ENCODE assay signal across 15 cellular contexts in the genomic region with DNA sequence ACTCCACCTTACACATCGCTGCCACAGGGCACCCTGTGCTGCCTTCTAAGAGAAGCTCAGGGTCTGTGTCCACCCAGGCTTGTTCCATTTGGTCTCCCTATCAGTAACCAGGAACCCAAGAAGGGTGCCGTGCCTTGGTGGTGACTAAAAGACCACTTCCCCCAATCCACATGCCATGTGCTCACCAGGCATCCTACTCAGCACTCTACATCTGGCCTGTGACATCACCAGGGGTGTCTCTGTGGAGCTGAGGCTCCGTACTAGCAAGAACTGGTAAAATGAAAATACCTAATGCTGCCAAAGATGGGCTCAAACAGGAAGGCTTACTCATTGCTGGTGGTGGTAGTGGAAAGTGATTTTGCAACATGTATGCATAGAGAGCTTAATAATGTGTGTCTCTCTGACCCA. TPM values are rescaled to one million over a fixed set of nuclear protein-coding genes. Genes with fewer than 3 reads are reported as not detected.
DNase-seq lines count a peak whose midpoint lies in the region; ATAC-seq and TF ChIP-seq lines count a peak whose summit lies in the region.
"Had no signal": no experiment of that assay in that cellular context is flagged by ENCODE, and none has a peak within 500 bp of the region (broad histone marks: within the 10 kb centered on the region; RNA-seq: fewer than 3 reads in every experiment).

No MANE protein-coding gene starts in this region.

- H3K4me3 Mint-ChIP-seq in HFFc6: no peak overlapping the region
- no peak overlapping the region for H3K4me3 Mint-ChIP-seq in activated CD8-positive, alpha-beta T cell treated with anti-CD3 and anti-CD28 coated beads, Interleukin-2, amount 10 ng/mL, durations not matched to agents 7 days and 5 days
- no peak overlapping the region for H3K4me3 Mint-ChIP-seq in activated T-helper 2 cell treated with anti-CD3 and anti-CD28 coated beads, Interferon-gamma antibody, Interleukin-2, Interleukin-4, amounts not matched to agents 10 μg/mL and 5 μg/mL and 100 μg/mL, durations not matched to agents 14 hours and 24 hours and 36 hours (ENCODE audit: low read depth)
- H3K4me3 Mint-ChIP-seq: neural progenitor cell had no signal

- peak; percentile 71 for DNase-seq in AG20443 (ENCODE audit: low spot score)
- DNase-seq in HFFc6: peak; percentile 5
- DNase-seq in activated CD8-positive, alpha-beta T cell treated with anti-CD3 and anti-CD28 coated beads, Interleukin-2, amount 10 ng/mL, durations not matched to agents 7 days and 5 days: peak; percentile 41
- DNase-seq in iris pigment epithelial cell (ENCODE audit: low read depth): peak; percentile 45
- no peak for DNase-seq in activated T-helper 2 cell treated with anti-CD3 and anti-CD28 coated beads, Interferon-gamma antibody, Interleukin-2, Interleukin-4, amounts not matched to agents 10 μg/mL and 5 μg/mL and 100 μg/mL, durations not matched to agents 14 hours and 24 hours and 36 hours (ENCODE audit: low spot score)
- DNase-seq: activated effector memory CD4-positive, alpha-beta T cell treated with anti-CD3 and anti-CD28 coated beads, Interleukin-2, amount 50 U/mL, for 16 hours; COR-L47; NCI-H774; stimulated activated CD4-positive, alpha-beta T cell treated with anti-CD3 and anti-CD28 coated beads, Interleukin-2, amount 100 ng/mL, for 24 hours had no signal

- H3K4me1 Mint-ChIP-seq in HFFc6 (ENCODE audit: low read depth): no peaks in the 10 kb centered on the region
- H3K4me1 Mint-ChIP-seq in activated CD8-positive, alpha-beta T cell treated with anti-CD3 and anti-CD28 coated beads, Interleukin-2, amount 10 ng/mL, durations not matched to agents 7 days and 5 days (ENCODE audit: low read depth): peaks cover 18% of the 10 kb centered on the region
- peaks cover 3% of the 10 kb centered on the region for H3K4me1 Mint-ChIP-seq in activated T-helper 2 cell treated with anti-CD3 and anti-CD28 coated beads, Interferon-gamma antibody, Interleukin-2, Interleukin-4, amounts not matched to agents 10 μg/mL and 5 μg/mL and 100 μg/mL, durations not matched to agents 14 hours and 24 hours and 36 hours (ENCODE audit: low read depth)

- H3K36me3 Mint-ChIP-seq in HFFc6 (ENCODE audit: low read depth): no peaks in the 10 kb centered on the region
- H3K36me3 Mint-ChIP-seq in activated CD8-positive, alpha-beta T cell treated with anti-CD3 and anti-CD28 coated beads, Interleukin-2, amount 10 ng/mL, durations not matched to agents 7 days and 5 days (ENCODE audit: low read depth): no peaks in the 10 kb centered on the region
- H3K36me3 Mint-ChIP-seq in activated T-helper 2 cell treated with anti-CD3 and anti-CD28 coated beads, Interferon-gamma antibody, Interleukin-2, Interleukin-4, amounts not matched to agents 10 μg/mL and 5 μg/mL and 100 μg/mL, durations not matched to agents 14 hours and 24 hours and 36 hours (ENCODE audit: low read depth): no peaks in the 10 kb centered on the region
- H3K36me3 Mint-ChIP-seq: immature natural killer cell, neural progenitor cell had no signal

- no peak overlapping the region for H3K27ac Mint-ChIP-seq in HFFc6
- no peak overlapping the region for H3K27ac Mint-ChIP-seq in activated CD8-positive, alpha-beta T cell treated with anti-CD3 and anti-CD28 coated beads, Interleukin-2, amount 10 ng/mL, durations not matched to agents 7 days and 5 days
- no peak overlapping the region for H3K27ac Mint-ChIP-seq in activated T-helper 2 cell treated with anti-CD3 and anti-CD28 coated beads, Interferon-gamma antibody, Interleukin-2, Interleukin-4, amounts not matched to agents 10 μg/mL and 5 μg/mL and 100 μg/mL, durations not matched to agents 14 hours and 24 hours and 36 hours
- H3K27ac Mint-ChIP-seq: neural progenitor cell had no signal

- POLR2A ChIA-PET in activated CD8-positive, alpha-beta T cell treated with anti-CD3 and anti-CD28 coated beads, Interleukin-2, amount 10 ng/mL, durations not matched to agents 7 days and 5 days (lab: Charles Lee): no interaction called here

- peak; percentile 65 for ATAC-seq in activated CD8-positive, alpha-beta T cell treated with anti-CD3 and anti-CD28 coated beads, Interleukin-2, amount 10 ng/mL, durations not matched to agents 7 days and 5 days
- ATAC-seq in GM21737 (IDR thresholded peaks at IDR 0.05; ENCODE audit: unreplicated experiment): no peak
- ATAC-seq in HG03565 (IDR thresholded peaks at IDR 0.05; ENCODE audit: unreplicated experiment): no peak
- no peak for ATAC-seq in GM21576 (IDR thresholded peaks at IDR 0.05; ENCODE audit: unreplicated experiment)

- CTCF ChIA-PET in activated CD8-positive, alpha-beta T cell treated with anti-CD3 and anti-CD28 coated beads, Interleukin-2, amount 10 ng/mL, durations not matched to agents 7 days and 5 days (lab: Charles Lee): no interaction called here

- peaks cover 60% of the 10 kb centered on the region for H3K27me3 Mint-ChIP-seq in HFFc6 (ENCODE audit: insufficient read depth)
- peaks cover 3% of the 10 kb centered on the region for H3K27me3 Mint-ChIP-seq in activated CD8-positive, alpha-beta T cell treated with anti-CD3 and anti-CD28 coated beads, Interleukin-2, amount 10 ng/mL, durations not matched to agents 7 days and 5 days (ENCODE audit: low read depth)
- H3K27me3 Mint-ChIP-seq in activated T-helper 2 cell treated with anti-CD3 and anti-CD28 coated beads, Interferon-gamma antibody, Interleukin-2, Interleukin-4, amounts not matched to agents 10 μg/mL and 5 μg/mL and 100 μg/mL, durations not matched to agents 14 hours and 24 hours and 36 hours (ENCODE audit: low read depth): peaks cover 4% of the 10 kb centered on the region

- no peak for TF ChIP-seq CTCF in HFFc6 (IDR thresholded peaks at IDR 0.05)

- intact Hi-C loops in activated T-helper 2 cell treated with anti-CD3 and anti-CD28 coated beads, Interferon-gamma antibody, Interleukin-2, Interleukin-4, amounts not matched to agents 10 μg/mL and 5 μg/mL and 100 μg/mL, durations not matched to agents 14 hours and 24 hours and 36 hours (cut with micrococcal nuclease): no loop called here

- peaks cover 3% of the 10 kb centered on the region; the same call in 1 of the 2 replicates for H3K9me3 Mint-ChIP-seq in HFFc6
- H3K9me3 Mint-ChIP-seq in activated CD8-positive, alpha-beta T cell treated with anti-CD3 and anti-CD28 coated beads, Interleukin-2, amount 10 ng/mL, durations not matched to agents 7 days and 5 days (ENCODE audit: insufficient read depth): no peaks in the 10 kb centered on the region
- no peaks in the 10 kb centered on the region for H3K9me3 Mint-ChIP-seq in activated T-helper 2 cell treated with anti-CD3 and anti-CD28 coated beads, Interferon-gamma antibody, Interleukin-2, Interleukin-4, amounts not matched to agents 10 μg/mL and 5 μg/mL and 100 μg/mL, durations not matched to agents 14 hours and 24 hours and 36 hours
- H3K9me3 Mint-ChIP-seq: neural progenitor cell had no signal

RNA-seq across cellular contexts. Expression of a gene that starts 19.0 kb away (rescaled TPM):
- total RNA-seq in HFFc6 (2021; fragmentation: NEBNext Ultra II Directional; extraction: Animal tissue kit (Norgen Biotek cat#: 25700)): not detected
- total RNA-seq in activated CD8-positive, alpha-beta T cell treated with anti-CD3 and anti-CD28 coated beads, Interleukin-2, amount 10 ng/mL, durations not matched to agents 7 days and 5 days: not detected
- total RNA-seq in activated T-helper 2 cell treated with anti-CD3 and anti-CD28 coated beads, Interferon-gamma antibody, Interleukin-2, Interleukin-4, amounts not matched to agents 10 μg/mL and 5 μg/mL and 100 μg/mL, durations not matched to agents 14 hours and 24 hours and 36 hours: not detected in 2 replicates
- total RNA-seq: temporal lobe had no signal
